Comparison of ENCODE assay signal across 14 cellular contexts in genomic region chr7:75963383-75963995, GRCh38. TPM values are rescaled to one million over a fixed set of nuclear protein-coding genes. Genes with fewer than 3 reads are reported as not detected.
DNase-seq lines count a peak whose midpoint lies in the region; ATAC-seq and TF ChIP-seq lines count a peak whose summit lies in the region.
"Had no signal": no experiment of that assay in that cellular context is flagged by ENCODE, and none has a peak within 500 bp of the region (broad histone marks: within the 10 kb centered on the region; RNA-seq: fewer than 3 reads in every experiment).

No MANE protein-coding gene starts in this region.

- no peaks in the 10 kb centered on the region for H3K9me3 Mint-ChIP-seq in chondrocyte (ENCODE audit: low read depth)
- H3K9me3 Mint-ChIP-seq: activated T-cell treated with anti-CD3 and anti-CD28 coated beads, Interleukin-2, amount 50 U/mL, for 24 hours had no signal

- ATAC-seq in sciatic nerve (peak; percentile 2), HG03342 (IDR thresholded peaks at IDR 0.05; ENCODE audit: unreplicated experiment) (no peak), HG02870 (IDR thresholded peaks at IDR 0.05; ENCODE audit: unreplicated experiment) (no peak)

- H3K36me3 Mint-ChIP-seq in chondrocyte (ENCODE audit: low read depth) = peaks cover 5% of the 10 kb centered on the region

- no peaks in the 10 kb centered on the region for H3K27me3 ChIP-seq in layer of hippocampus (ENCODE audit: control insufficient read depth, insufficient read depth, low read length)

- TF ChIP-seq CTCF in chondrocyte (IDR thresholded peaks at IDR 0.05) = no peak

- H3K4me1 Mint-ChIP-seq in chondrocyte (ENCODE audit: low read depth) = peaks cover 29% of the 10 kb centered on the region

- peak overlapping the region; percentile 98 for H3K27ac Mint-ChIP-seq in chondrocyte (ENCODE audit: unreplicated experiment)
- H3K27ac Mint-ChIP-seq: activated T-cell treated with anti-CD3 and anti-CD28 coated beads, Interleukin-2, amount 50 U/mL, for 24 hours had no signal

- peak overlapping the region; percentile 39 for H3K27ac ChIP-seq in layer of hippocampus (ENCODE audit: low read depth, low read length)

- no peaks in the 10 kb centered on the region for H3K27me3 Mint-ChIP-seq in chondrocyte (ENCODE audit: low read depth)
- H3K27me3 Mint-ChIP-seq: activated T-cell treated with anti-CD3 and anti-CD28 coated beads, Interleukin-2, amount 50 U/mL, for 24 hours had no signal

- intact Hi-C loops in sciatic nerve (cut with DNase I) = no loop called here

- no peak overlapping the region for H3K4me3 Mint-ChIP-seq in chondrocyte (ENCODE audit: unreplicated experiment)
- H3K4me3 Mint-ChIP-seq: activated T-cell treated with anti-CD3 and anti-CD28 coated beads, Interleukin-2, amount 50 U/mL, for 24 hours had no signal

- DNase-seq in AG08396 (ENCODE audit: low spot score) (peak; percentile 30), chondrocyte (ENCODE audit: low spot score) (no peak), sciatic nerve (ENCODE audit: low spot score) (no peak), GM03348 (ENCODE audit: low spot score) (no peak), nucleus accumbens (lab: John Stamatoyannopoulos, UW) (no peak)
- DNase-seq: ACHN; activated T-cell treated with anti-CD3 and anti-CD28 coated beads, Interleukin-2, amount 50 U/mL, for 24 hours; cerebellar nuclear complex; NCI-H446; stimulated activated CD4-positive, alpha-beta T cell treated with anti-CD3 and anti-CD28 coated beads, Interleukin-1b, Interleukin-23, amount 100 ng/mL, for 48 hours; stimulated activated naive CD4-positive, alpha-beta T cell treated with Interleukin-2 at 50 U/mL for 16 hours had no signal

RNA-seq across cellular contexts. Expression of gene TMEM120A, which starts 30.9 kb away (rescaled TPM):
- 28.8 to 36.0 TPM (median 30.6 TPM) in 3 replicates for total RNA-seq in chondrocyte
- 51.6 TPM for total RNA-seq in sciatic nerve

RNA-seq across cellular contexts. Expression of gene POR, which starts 48.5 kb away (rescaled TPM):
- total RNA-seq in chondrocyte (53.8 to 62.2 TPM (median 55.6 TPM) in 3 replicates), sciatic nerve (89.2 TPM)
